In genomic region chr20:50658804-50659380, GRCh38 we compare ENCODE assay signal across 1 cellular context.
TF ChIP-seq lines count a peak whose summit lies in the region.

No MANE protein-coding gene starts in this region.

TF ChIP-seq in WTC11, 78 proteins besides CTCF, POLR2A, EP300 and RAD21 (continued from another document):
- TF ChIP-seq ZNF512 (CRISPR knock-in tag; IDR thresholded peaks at IDR 0.05; ENCODE audit: borderline replicate concordance): no peak
